ENCODE assay signal across 13 cellular contexts in genomic region chr11:14381968-14382367, GRCh38. TPM values are rescaled to one million over a fixed set of nuclear protein-coding genes. Genes with fewer than 3 reads are reported as not detected.
DNase-seq lines count a peak whose midpoint lies in the region; ATAC-seq and TF ChIP-seq lines count a peak whose summit lies in the region.
"Had no signal": no experiment of that assay in that cellular context is flagged by ENCODE, and none has a peak within 500 bp of the region (broad histone marks: within the 10 kb centered on the region; RNA-seq: fewer than 3 reads in every experiment).

No MANE protein-coding gene starts in this region.

- no peaks in the 10 kb centered on the region for H3K4me1 Mint-ChIP-seq in CD4-positive, alpha-beta T cell (ENCODE audit: low read depth)
- peaks cover 23% of the 10 kb centered on the region for H3K4me1 Mint-ChIP-seq in brain
- H3K4me1 Mint-ChIP-seq in osteocyte (ENCODE audit: unreplicated experiment) = peaks cover 39% of the 10 kb centered on the region

- no peak overlapping the region for H3K27ac ChIP-seq in CD4-positive, alpha-beta T cell (ENCODE audit: low read depth, low read length)
- no peak overlapping the region for H3K27ac ChIP-seq in breast epithelium
- peak overlapping the region in 1 of 4 donors; percentile 11 for H3K27ac ChIP-seq in Peyer's patch

- intact Hi-C loops in CD4-positive, alpha-beta T cell (cut with DNase I, micrococcal nuclease) = no loop called here
- intact Hi-C loops in breast epithelium (cut with DNase I; ENCODE audit: low total_unique reads) = no loop called here

- no peaks in the 10 kb centered on the region for H3K9me3 ChIP-seq in CD4-positive, alpha-beta T cell (ENCODE audit: control insufficient read depth, low read length)
- H3K9me3 ChIP-seq in breast epithelium = no peaks in the 10 kb centered on the region
- H3K9me3 ChIP-seq in Peyer's patch = no peaks in the 10 kb centered on the region
- H3K9me3 ChIP-seq: mucosa of descending colon had no signal

- H3K27me3 ChIP-seq in CD4-positive, alpha-beta T cell (ENCODE audit: control insufficient read depth, insufficient read depth, low read length) = peaks cover 15% of the 10 kb centered on the region
- H3K27me3 ChIP-seq in breast epithelium = no peaks in the 10 kb centered on the region
- no peaks in the 10 kb centered on the region for H3K27me3 ChIP-seq in Peyer's patch

- DNase-seq in CD4-positive, alpha-beta T cell = no peak
- peak; percentile 25 for DNase-seq in EL
- no peak for DNase-seq in osteocyte (ENCODE audit: extremely low spot score, unreplicated experiment)
- DNase-seq in breast epithelium (ENCODE audit: low spot score in 2 of 2) = no peak
- DNase-seq in Peyer's patch = no peak
- DNase-seq: DMS153, NCI-H1436 treated with DMSO at 0.1 percent for 48 hours had no signal

- no peaks in the 10 kb centered on the region for H3K9me3 Mint-ChIP-seq in CD4-positive, alpha-beta T cell
- H3K9me3 Mint-ChIP-seq in brain (peaks cover 0 to 3% (median 0%) of the 10 kb centered on the region in 5 experiments), osteocyte (ENCODE audit: unreplicated experiment) (no peaks in the 10 kb centered on the region)
- H3K9me3 Mint-ChIP-seq: activated CD4-positive, alpha-beta memory T cell treated with anti-CD3 and anti-CD28 coated beads for 36 hours; stimulated activated naive CD8-positive, alpha-beta T cell treated with anti-CD3 and anti-CD28 coated beads, Interleukin-15, amount 100 ng/mL, for 72 hours had no signal

- TF ChIP-seq POLR2A in breast epithelium (IDR thresholded peaks at IDR 0.05) (no peak), Peyer's patch (IDR thresholded peaks at IDR 0.05) (no peak)

- H3K4me1 ChIP-seq in breast epithelium (no peaks in the 10 kb centered on the region), Peyer's patch (peaks cover 0 to 9% (median 4%) of the 10 kb centered on the region in 4 donors)

- H3K36me3 ChIP-seq in breast epithelium = no peaks in the 10 kb centered on the region
- H3K36me3 ChIP-seq in Peyer's patch = no peaks in the 10 kb centered on the region

- no peak overlapping the region for H3K27ac Mint-ChIP-seq in CD4-positive, alpha-beta T cell
- no peak overlapping the region for H3K27ac Mint-ChIP-seq in brain
- no peak overlapping the region for H3K27ac Mint-ChIP-seq in osteocyte (ENCODE audit: unreplicated experiment)
- H3K27ac Mint-ChIP-seq: activated CD4-positive, alpha-beta memory T cell treated with anti-CD3 and anti-CD28 coated beads for 36 hours; progenitor cell of endocrine pancreas had no signal

- H3K27me3 Mint-ChIP-seq in CD4-positive, alpha-beta T cell = peaks cover 40% of the 10 kb centered on the region
- H3K27me3 Mint-ChIP-seq in brain (peaks cover 62% of the 10 kb centered on the region), osteocyte (ENCODE audit: unreplicated experiment) (no peaks in the 10 kb centered on the region)

- no peak for ATAC-seq in CD4-positive, alpha-beta T cell (ENCODE audit: poor library complexity)
- ATAC-seq in HG03108 (IDR thresholded peaks at IDR 0.05; ENCODE audit: unreplicated experiment) = no peak

- H3K36me3 Mint-ChIP-seq in CD4-positive, alpha-beta T cell (ENCODE audit: low read depth) = no peaks in the 10 kb centered on the region
- H3K36me3 Mint-ChIP-seq in brain (no peaks in the 10 kb centered on the region), osteocyte (ENCODE audit: unreplicated experiment) (no peaks in the 10 kb centered on the region)
- H3K36me3 Mint-ChIP-seq: activated CD4-positive, alpha-beta memory T cell treated with anti-CD3 and anti-CD28 coated beads for 36 hours had no signal

- POLR2A ChIA-PET in CD4-positive, alpha-beta T cell (lab: Charles Lee) = no interaction called here

- peak overlapping the region; percentile 43 for H3K4me3 Mint-ChIP-seq in CD4-positive, alpha-beta T cell
- H3K4me3 Mint-ChIP-seq in brain (peak overlapping the region; percentile 80 to 82 (median 82)), osteocyte (ENCODE audit: unreplicated experiment) (peak overlapping the region; percentile 71)

- H3K4me3 ChIP-seq in breast epithelium = no peak overlapping the region
- H3K4me3 ChIP-seq in Peyer's patch = no peak overlapping the region
- H3K4me3 ChIP-seq: mucosa of descending colon had no signal

- CTCF ChIA-PET in CD4-positive, alpha-beta T cell (lab: Charles Lee) = no interaction called here

- TF ChIP-seq CTCF in CD4-positive, alpha-beta T cell (IDR thresholded peaks at IDR 0.05) = no peak
- TF ChIP-seq CTCF in brain (conservative IDR thresholded peaks at IDR 0.05) (no peak), osteocyte (IDR thresholded peaks at IDR 0.05) (no peak), breast epithelium (IDR thresholded peaks at IDR 0.05) (no peak), Peyer's patch (IDR thresholded peaks at IDR 0.05) (no peak)

RNA-seq across cellular contexts. Expression of gene RRAS2, which starts 23.0 kb away (rescaled TPM):
- 10 to 100 TPM; 20.7 to 21.2 TPM for total RNA-seq in CD4-positive, alpha-beta T cell
- polyA plus RNA-seq in brain (ENCODE audit: insufficient read depth, low read depth, low replicate concordance) = 1.7 TPM
- total RNA-seq in osteocyte (91.8 and 95.7 TPM in 2 replicates), breast epithelium (10 to 100 TPM; 37.4 to 58.1 (median 46.4) TPM), Peyer's patch (100 to 1,000 TPM in 1 of 4 donors, 10 to 100 TPM in 3; 35.5 to 162 (median 77.6) TPM)
